ENCODE assay signal across 18 cellular contexts in genomic region chr1:87370519-87370918, GRCh38.
"Had no signal": no experiment of that assay in that cellular context is flagged by ENCODE, and none has a peak within 500 bp of the region (broad histone marks: within the 10 kb centered on the region; RNA-seq: fewer than 3 reads in every experiment).

No MANE protein-coding gene starts in this region.

- H3K27me3 ChIP-seq: brain microvascular endothelial cell, right atrium auricular region, tibial nerve, vagina had no signal

- DNase-seq: activated CD4-positive, CD25-positive, alpha-beta regulatory T cell treated with anti-CD3 and anti-CD28 coated beads, Interleukin-2, amount 50 U/mL, for 72 hours; activated naive CD4-positive, alpha-beta T cell; activated naive CD8-positive, alpha-beta T cell treated with anti-CD3 and anti-CD28 coated beads, Interleukin-2, amount 10 ng/mL, durations not matched to agents 7 days and 5 days; activated T-cell treated with anti-CD3 and anti-CD28 coated beads for 4 hours; brain microvascular endothelial cell; endodermal cell; left colon; natural killer cell; occipital lobe; stimulated activated CD4-positive, alpha-beta T cell treated with anti-CD3 and anti-CD28 coated beads, Interleukin-4, amount 100 ng/mL, for 24 hours; stimulated activated CD8-positive, alpha-beta memory T cell treated with anti-CD3 and anti-CD28 coated beads, Interleukin-4, amount 100 ng/mL, for 48 hours; stimulated activated naive CD4-positive, alpha-beta T cell treated with Interleukin-2 at 50 U/mL for 16 hours; substantia nigra; T-helper 9 cell had no signal

- H3K27ac ChIP-seq: brain microvascular endothelial cell, right atrium auricular region, tibial nerve, vagina had no signal

- H3K36me3 ChIP-seq: brain microvascular endothelial cell, right atrium auricular region, vagina had no signal

- H3K4me1 ChIP-seq: tibial nerve, vagina had no signal

- H3K9me3 ChIP-seq: vagina had no signal

- H3K4me3 ChIP-seq: lung, right atrium auricular region, tibial nerve, vagina had no signal
